ENCODE assay signal across 1 cellular context in genomic region chr2:166609183-166609959, GRCh38.
TF ChIP-seq lines count a peak whose summit lies in the region.

No MANE protein-coding gene starts in this region.

TF ChIP-seq in HepG2, 621 proteins besides CTCF, POLR2A, EP300 and RAD21 (continued from another document and continues in another):
- TF ChIP-seq LBX2 (CRISPR knock-in tag; IDR thresholded peaks at IDR 0.05; ENCODE audit: borderline replicate concordance): no peak
- peak; percentile 76 for TF ChIP-seq ISL2 (CRISPR knock-in tag; IDR thresholded peaks at IDR 0.05)
- TF ChIP-seq U2AF1 (optimal IDR thresholded peaks at IDR 0.05; ENCODE audit: low read depth, low read length): no peak
- TF ChIP-seq CHCHD3 (CRISPR knock-in tag; IDR thresholded peaks at IDR 0.05): no peak
- TF ChIP-seq ZNF276 (CRISPR knock-in tag; IDR thresholded peaks at IDR 0.05; ENCODE audit: low read depth): no peak
- no peak for TF ChIP-seq MXD1 (CRISPR knock-in tag; IDR thresholded peaks at IDR 0.05)
- no peak for TF ChIP-seq SIN3A (IDR thresholded peaks at IDR 0.05; ENCODE audit: borderline replicate concordance, low read depth, low read length)
- no peak for TF ChIP-seq SMARCC2 (IDR thresholded peaks at IDR 0.05)
- TF ChIP-seq ZBTB3 (CRISPR knock-in tag; IDR thresholded peaks at IDR 0.05; ENCODE audit: borderline replicate concordance, low read depth): 0 out of 2 replicates have a peak, but pooled peaks have one; percentile 27
- no peak for TF ChIP-seq ZNF766 (CRISPR knock-in tag; IDR thresholded peaks at IDR 0.05; ENCODE audit: borderline replicate concordance)
- TF ChIP-seq HNF4G (IDR thresholded peaks at IDR 0.05; ENCODE audit: borderline replicate concordance, low read depth, low read length): no peak
- no peak for TF ChIP-seq HNF4G (CRISPR knock-in tag; IDR thresholded peaks at IDR 0.05; ENCODE audit: borderline replicate concordance, low read depth)
- TF ChIP-seq ZNF207 (IDR thresholded peaks at IDR 0.05; ENCODE audit: borderline replicate concordance): no peak
- no peak for TF ChIP-seq DNMT3B (CRISPR knock-in tag; conservative IDR thresholded peaks at IDR 0.05)
- no peak for TF ChIP-seq ZNF619 (CRISPR knock-in tag; IDR thresholded peaks at IDR 0.05)
- no peak for TF ChIP-seq ATF3 (CRISPR knock-in tag; IDR thresholded peaks at IDR 0.05)
- TF ChIP-seq CC2D1A (CRISPR knock-in tag; IDR thresholded peaks at IDR 0.05): no peak
- no peak for TF ChIP-seq ZBTB49 (CRISPR knock-in tag; IDR thresholded peaks at IDR 0.05; ENCODE audit: borderline replicate concordance)
- no peak for TF ChIP-seq MEIS1 (CRISPR knock-in tag; IDR thresholded peaks at IDR 0.05; ENCODE audit: borderline replicate concordance)
- no peak for TF ChIP-seq PLRG1 (conservative IDR thresholded peaks at IDR 0.05)
- no peak for TF ChIP-seq ZFX (CRISPR knock-in tag; IDR thresholded peaks at IDR 0.05; ENCODE audit: low read depth)
- no peak for TF ChIP-seq JUNB (CRISPR knock-in tag; IDR thresholded peaks at IDR 0.05; ENCODE audit: borderline replicate concordance)
- 0 out of 2 replicates have a peak, but pooled peaks have one; percentile 26 for TF ChIP-seq ZNF124 (CRISPR knock-in tag; IDR thresholded peaks at IDR 0.05)
- no peak for TF ChIP-seq ZNF891 (CRISPR knock-in tag; IDR thresholded peaks at IDR 0.05)
- no peak for TF ChIP-seq PLSCR1 (CRISPR knock-in tag; IDR thresholded peaks at IDR 0.05; ENCODE audit: borderline replicate concordance)
- no peak for TF ChIP-seq ZBED4 (CRISPR knock-in tag; IDR thresholded peaks at IDR 0.05; ENCODE audit: borderline replicate concordance)
- no peak for TF ChIP-seq ZNF343 (CRISPR knock-in tag; IDR thresholded peaks at IDR 0.05)
- no peak for TF ChIP-seq FOSL1 (CRISPR knock-in tag; IDR thresholded peaks at IDR 0.05; ENCODE audit: borderline replicate concordance)
- TF ChIP-seq ZNF460 (CRISPR knock-in tag; IDR thresholded peaks at IDR 0.05; ENCODE audit: borderline replicate concordance): no peak
- 0 out of 2 replicates have a peak, but pooled peaks have one; percentile 18 for TF ChIP-seq ARID3A (IDR thresholded peaks at IDR 0.05; ENCODE audit: low read depth, low read length)
- no peak for TF ChIP-seq ZNF232 (CRISPR knock-in tag; IDR thresholded peaks at IDR 0.05; ENCODE audit: borderline replicate concordance)
- no peak for TF ChIP-seq ZNF746 (CRISPR knock-in tag; IDR thresholded peaks at IDR 0.05)
- TF ChIP-seq ZBTB10 (CRISPR knock-in tag; IDR thresholded peaks at IDR 0.05; ENCODE audit: borderline replicate concordance): no peak
- TF ChIP-seq ZNF543 (CRISPR knock-in tag; IDR thresholded peaks at IDR 0.05): no peak
- TF ChIP-seq GATAD2A (CRISPR knock-in tag; IDR thresholded peaks at IDR 0.05): no peak; the same call in 1 of the 2 replicates
- TF ChIP-seq ZNF609 (CRISPR knock-in tag; IDR thresholded peaks at IDR 0.05; ENCODE audit: borderline replicate concordance): peak; percentile 88
- no peak for TF ChIP-seq ATAD3A (CRISPR knock-in tag; IDR thresholded peaks at IDR 0.05)
- TF ChIP-seq GATAD1 (CRISPR knock-in tag; IDR thresholded peaks at IDR 0.05): no peak
- TF ChIP-seq ZMYM3 (CRISPR knock-in tag; IDR thresholded peaks at IDR 0.05): 0 out of 2 replicates have a peak, but pooled peaks have one; percentile 28
- no peak for TF ChIP-seq ATM (IDR thresholded peaks at IDR 0.05; ENCODE audit: borderline replicate concordance)
- TF ChIP-seq ZNF446 (CRISPR knock-in tag; IDR thresholded peaks at IDR 0.05): no peak
- TF ChIP-seq ZFP37 (CRISPR knock-in tag; IDR thresholded peaks at IDR 0.05; ENCODE audit: borderline replicate concordance): no peak
- TF ChIP-seq SCMH1 (CRISPR knock-in tag; IDR thresholded peaks at IDR 0.05; ENCODE audit: borderline replicate concordance): no peak
